8 cellular contexts compared by ENCODE assay signal in the genomic region with DNA sequence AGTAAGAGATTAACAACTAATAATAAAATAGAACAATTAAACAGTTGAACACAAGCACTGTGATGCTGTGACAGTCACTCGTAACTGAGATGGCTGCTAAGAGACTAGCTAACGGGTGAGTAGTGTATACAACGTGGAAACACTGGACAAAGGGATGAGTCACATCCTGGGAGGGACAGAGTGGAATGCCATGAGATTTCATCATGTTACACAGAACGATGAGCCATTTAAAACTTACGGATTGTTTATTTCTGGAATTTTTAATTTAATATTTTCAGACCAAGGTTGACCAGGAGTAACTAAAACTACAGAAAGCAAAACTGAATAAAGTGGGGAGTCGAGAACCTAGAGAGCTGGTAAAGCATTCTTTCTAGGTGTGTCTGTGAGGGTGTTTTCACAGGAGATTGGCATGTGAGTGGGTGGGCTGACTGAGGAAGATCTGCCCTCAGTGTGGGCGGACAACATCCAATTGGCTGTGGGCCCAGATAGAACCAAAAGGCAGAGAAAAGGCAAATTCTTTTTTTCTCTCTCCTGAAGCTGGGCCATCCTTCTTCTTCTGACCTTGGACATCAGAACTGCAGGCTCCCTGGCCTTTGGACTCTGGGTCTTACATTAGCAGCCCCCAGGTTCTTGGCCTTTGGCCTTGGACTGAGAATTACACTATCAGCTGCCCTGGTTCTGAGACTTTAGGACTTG. TPM values are rescaled to one million over a fixed set of nuclear protein-coding genes. Genes with fewer than 3 reads are reported as not detected.
A peak's percentile ranks its signal among the peaks of the same experiment; 100 is the strongest.
DNase-seq lines count a peak whose midpoint lies in the region; ATAC-seq and TF ChIP-seq lines count a peak whose summit lies in the region.

No MANE protein-coding gene starts in this region.

- peak; percentile 55 for ATAC-seq in GM18867 (IDR thresholded peaks at IDR 0.05; ENCODE audit: unreplicated experiment)
- peak; percentile 52 for ATAC-seq in HG03064 (IDR thresholded peaks at IDR 0.05; ENCODE audit: low read depth, unreplicated experiment)

- TF ChIP-seq EP300 in transverse colon (IDR thresholded peaks at IDR 0.05; ENCODE audit: low read depth) = no peak

- H3K36me3 ChIP-seq in SJSA1 = no peaks in the 10 kb centered on the region
- no peaks in the 10 kb centered on the region for H3K36me3 ChIP-seq in transverse colon

- H3K27ac ChIP-seq in SJSA1 (peak overlapping the region; percentile 100), cingulate gyrus (ENCODE audit: low read depth, low read length) (peak overlapping the region; percentile 4), transverse colon (peak overlapping the region; percentile 66 to 81 (median 80))

- WGBS in transverse colon (ENCODE audit: low coverage in 1 of 2), 2 donors = 26 to 31% methylated on average over 7 of the region's 7 CpGs

- H3K27me3 ChIP-seq in SJSA1 (replicated peaks) (no peaks in the 10 kb centered on the region), transverse colon (no peaks in the 10 kb centered on the region)

- DNase-seq in AG08396 (ENCODE audit: low spot score) = peak; percentile 84
- DNase-seq in SJSA1 (ENCODE audit: low read depth in 1 of 2, low spot score in 2 of 2) = peak; percentile 91 to 97
- peak; percentile 8 for DNase-seq in midbrain (lab: John Stamatoyannopoulos, UW)
- DNase-seq in transverse colon = peak; percentile 42
- DNase-seq in cerebellar cortex (ENCODE audit: low spot score) = no peak

- no peak for TF ChIP-seq CTCF in transverse colon (IDR thresholded peaks at IDR 0.05)

- intact Hi-C loops in transverse colon (cut with DNase I; ENCODE audit: low total_unique reads) = no loop called here

- H3K9me3 ChIP-seq in SJSA1 (replicated peaks) (no peaks in the 10 kb centered on the region), transverse colon (no peaks in the 10 kb centered on the region)

- H3K4me3 ChIP-seq in SJSA1 = peak overlapping the region; percentile 8
- H3K4me3 ChIP-seq in transverse colon = no peak overlapping the region

- in situ Hi-C loops in transverse colon (cut with MboI; ENCODE audit: low pct_ligation_motif_present in 1 of 4, low pct_unique_long_range_greater_than_20kb in 1 of 4, low sequenced_read_pairs in 3 of 4) = no loop called here

- H3K4me1 ChIP-seq in SJSA1 (replicated peaks) (peaks cover 46% of the 10 kb centered on the region), transverse colon (peaks cover 0 to 30% (median 10%) of the 10 kb centered on the region in 4 donors)

- no peak for TF ChIP-seq POLR2A in transverse colon (IDR thresholded peaks at IDR 0.05)

RNA-seq across cellular contexts. Expression of gene TMSB10, which starts 14.6 kb away (rescaled TPM):
- 10,548 and 13,048 TPM in 2 replicates for total RNA-seq in SJSA1 (2014; rRNA removed; shearing (Covaris generic))
- total RNA-seq in transverse colon = 1,000 to 10,000 TPM; 1,619 to 4,787 (median 3,693) TPM

RNA-seq across cellular contexts. Expression of gene TRABD2A, which starts 39.1 kb away (rescaled TPM):
- 11.8 and 18.3 TPM in 2 replicates for total RNA-seq in SJSA1 (2014; rRNA removed; shearing (Covaris generic))
- total RNA-seq in transverse colon = 100 to 1,000 TPM in 2 of 4 donors, 10 to 100 TPM in 2; 21.3 to 230 (median 76.5) TPM

RNA-seq across cellular contexts. Expression of gene KCMF1, which starts 50.9 kb away (rescaled TPM):
- 60.9 and 117 TPM in 2 replicates for total RNA-seq in SJSA1 (2014; rRNA removed; shearing (Covaris generic))
- total RNA-seq in transverse colon = 10 to 100 TPM; 41.5 to 97.3 (median 55.5) TPM

Comparison
In these comparisons a context has a peak if more than half of its experiments do, and no peak if none do; other contexts are left out.
1. H3K27ac ChIP-seq: peak in every context shown above with its lines; median percentile 100 in SJSA1; 80 in transverse colon; 4 in cingulate gyrus.